ENCODE assay signal across 1 cellular context in the genomic region with DNA sequence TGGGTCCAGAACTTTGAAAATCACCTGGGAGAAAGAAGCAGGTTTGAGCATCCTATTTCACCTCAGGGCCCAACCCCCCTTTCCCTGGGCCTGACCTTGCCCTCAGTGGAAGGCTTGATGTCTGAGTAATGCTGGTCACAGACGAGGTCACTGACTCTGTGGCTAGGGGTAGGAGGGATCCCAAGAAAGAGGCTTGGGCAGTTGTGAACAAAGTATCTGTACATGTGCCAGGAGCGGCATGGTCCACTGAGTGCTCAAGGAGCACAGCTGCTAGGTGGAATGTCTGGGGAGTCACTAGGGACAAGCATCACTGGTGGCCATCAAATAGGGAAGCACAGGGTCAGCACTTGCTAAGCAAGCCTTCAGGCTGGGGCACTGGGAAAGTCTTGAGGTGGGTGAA.
TF ChIP-seq lines count a peak whose summit lies in the region.

No MANE protein-coding gene starts in this region.

TF ChIP-seq in GM23338, 12 proteins besides CTCF, POLR2A, EP300 and RAD21 (continued from another document):
- TF ChIP-seq, protein P1, sequence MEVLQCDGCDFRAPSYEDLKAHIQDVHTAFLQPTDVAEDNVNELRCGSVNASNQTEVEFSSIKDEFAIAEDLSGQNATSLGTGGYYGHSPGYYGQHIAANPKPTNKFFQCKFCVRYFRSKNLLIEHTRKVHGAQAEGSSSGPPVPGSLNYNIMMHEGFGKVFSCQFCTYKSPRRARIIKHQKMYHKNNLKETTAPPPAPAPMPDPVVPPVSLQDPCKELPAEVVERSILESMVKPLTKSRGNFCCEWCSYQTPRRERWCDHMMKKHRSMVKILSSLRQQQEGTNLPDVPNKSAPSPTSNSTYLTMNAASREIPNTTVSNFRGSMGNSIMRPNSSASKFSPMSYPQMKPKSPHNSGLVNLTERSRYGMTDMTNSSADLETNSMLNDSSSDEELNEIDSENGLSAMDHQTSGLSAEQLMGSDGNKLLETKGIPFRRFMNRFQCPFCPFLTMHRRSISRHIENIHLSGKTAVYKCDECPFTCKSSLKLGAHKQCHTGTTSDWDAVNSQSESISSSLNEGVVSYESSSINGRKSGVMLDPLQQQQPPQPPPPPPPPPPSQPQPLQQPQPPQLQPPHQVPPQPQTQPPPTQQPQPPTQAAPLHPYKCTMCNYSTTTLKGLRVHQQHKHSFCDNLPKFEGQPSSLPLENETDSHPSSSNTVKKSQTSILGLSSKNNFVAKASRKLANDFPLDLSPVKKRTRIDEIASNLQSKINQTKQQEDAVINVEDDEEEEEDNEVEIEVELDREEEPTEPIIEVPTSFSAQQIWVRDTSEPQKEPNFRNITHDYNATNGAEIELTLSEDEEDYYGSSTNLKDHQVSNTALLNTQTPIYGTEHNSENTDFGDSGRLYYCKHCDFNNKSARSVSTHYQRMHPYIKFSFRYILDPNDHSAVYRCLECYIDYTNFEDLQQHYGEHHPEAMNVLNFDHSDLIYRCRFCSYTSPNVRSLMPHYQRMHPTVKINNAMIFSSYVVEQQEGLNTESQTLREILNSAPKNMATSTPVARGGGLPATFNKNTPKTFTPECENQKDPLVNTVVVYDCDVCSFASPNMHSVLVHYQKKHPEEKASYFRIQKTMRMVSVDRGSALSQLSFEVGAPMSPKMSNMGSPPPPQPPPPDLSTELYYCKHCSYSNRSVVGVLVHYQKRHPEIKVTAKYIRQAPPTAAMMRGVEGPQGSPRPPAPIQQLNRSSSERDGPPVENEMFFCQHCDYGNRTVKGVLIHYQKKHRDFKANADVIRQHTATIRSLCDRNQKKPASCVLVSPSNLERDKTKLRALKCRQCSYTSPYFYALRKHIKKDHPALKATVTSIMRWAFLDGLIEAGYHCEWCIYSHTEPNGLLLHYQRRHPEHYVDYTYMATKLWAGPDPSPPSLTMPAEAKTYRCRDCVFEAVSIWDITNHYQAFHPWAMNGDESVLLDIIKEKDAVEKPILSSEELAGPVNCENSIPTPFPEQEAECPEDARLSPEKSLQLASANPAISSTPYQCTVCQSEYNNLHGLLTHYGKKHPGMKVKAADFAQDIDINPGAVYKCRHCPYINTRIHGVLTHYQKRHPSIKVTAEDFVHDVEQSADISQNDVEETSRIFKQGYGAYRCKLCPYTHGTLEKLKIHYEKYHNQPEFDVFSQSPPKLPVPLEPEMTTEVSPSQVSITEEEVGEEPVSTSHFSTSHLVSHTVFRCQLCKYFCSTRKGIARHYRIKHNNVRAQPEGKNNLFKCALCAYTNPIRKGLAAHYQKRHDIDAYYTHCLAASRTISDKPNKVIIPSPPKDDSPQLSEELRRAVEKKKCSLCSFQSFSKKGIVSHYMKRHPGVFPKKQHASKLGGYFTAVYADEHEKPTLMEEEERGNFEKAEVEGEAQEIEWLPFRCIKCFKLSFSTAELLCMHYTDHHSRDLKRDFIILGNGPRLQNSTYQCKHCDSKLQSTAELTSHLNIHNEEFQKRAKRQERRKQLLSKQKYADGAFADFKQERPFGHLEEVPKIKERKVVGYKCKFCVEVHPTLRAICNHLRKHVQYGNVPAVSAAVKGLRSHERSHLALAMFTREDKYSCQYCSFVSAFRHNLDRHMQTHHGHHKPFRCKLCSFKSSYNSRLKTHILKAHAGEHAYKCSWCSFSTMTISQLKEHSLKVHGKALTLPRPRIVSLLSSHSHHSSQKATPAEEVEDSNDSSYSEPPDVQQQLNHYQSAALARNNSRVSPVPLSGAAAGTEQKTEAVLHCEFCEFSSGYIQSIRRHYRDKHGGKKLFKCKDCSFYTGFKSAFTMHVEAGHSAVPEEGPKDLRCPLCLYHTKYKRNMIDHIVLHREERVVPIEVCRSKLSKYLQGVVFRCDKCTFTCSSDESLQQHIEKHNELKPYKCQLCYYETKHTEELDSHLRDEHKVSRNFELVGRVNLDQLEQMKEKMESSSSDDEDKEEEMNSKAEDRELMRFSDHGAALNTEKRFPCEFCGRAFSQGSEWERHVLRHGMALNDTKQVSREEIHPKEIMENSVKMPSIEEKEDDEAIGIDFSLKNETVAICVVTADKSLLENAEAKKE (CRISPR knock-in tag; IDR thresholded peaks at IDR 0.05) = no peak
- TF ChIP-seq, protein P2, sequence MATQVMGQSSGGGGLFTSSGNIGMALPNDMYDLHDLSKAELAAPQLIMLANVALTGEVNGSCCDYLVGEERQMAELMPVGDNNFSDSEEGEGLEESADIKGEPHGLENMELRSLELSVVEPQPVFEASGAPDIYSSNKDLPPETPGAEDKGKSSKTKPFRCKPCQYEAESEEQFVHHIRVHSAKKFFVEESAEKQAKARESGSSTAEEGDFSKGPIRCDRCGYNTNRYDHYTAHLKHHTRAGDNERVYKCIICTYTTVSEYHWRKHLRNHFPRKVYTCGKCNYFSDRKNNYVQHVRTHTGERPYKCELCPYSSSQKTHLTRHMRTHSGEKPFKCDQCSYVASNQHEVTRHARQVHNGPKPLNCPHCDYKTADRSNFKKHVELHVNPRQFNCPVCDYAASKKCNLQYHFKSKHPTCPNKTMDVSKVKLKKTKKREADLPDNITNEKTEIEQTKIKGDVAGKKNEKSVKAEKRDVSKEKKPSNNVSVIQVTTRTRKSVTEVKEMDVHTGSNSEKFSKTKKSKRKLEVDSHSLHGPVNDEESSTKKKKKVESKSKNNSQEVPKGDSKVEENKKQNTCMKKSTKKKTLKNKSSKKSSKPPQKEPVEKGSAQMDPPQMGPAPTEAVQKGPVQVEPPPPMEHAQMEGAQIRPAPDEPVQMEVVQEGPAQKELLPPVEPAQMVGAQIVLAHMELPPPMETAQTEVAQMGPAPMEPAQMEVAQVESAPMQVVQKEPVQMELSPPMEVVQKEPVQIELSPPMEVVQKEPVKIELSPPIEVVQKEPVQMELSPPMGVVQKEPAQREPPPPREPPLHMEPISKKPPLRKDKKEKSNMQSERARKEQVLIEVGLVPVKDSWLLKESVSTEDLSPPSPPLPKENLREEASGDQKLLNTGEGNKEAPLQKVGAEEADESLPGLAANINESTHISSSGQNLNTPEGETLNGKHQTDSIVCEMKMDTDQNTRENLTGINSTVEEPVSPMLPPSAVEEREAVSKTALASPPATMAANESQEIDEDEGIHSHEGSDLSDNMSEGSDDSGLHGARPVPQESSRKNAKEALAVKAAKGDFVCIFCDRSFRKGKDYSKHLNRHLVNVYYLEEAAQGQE (IDR thresholded peaks at IDR 0.05; ENCODE audit: unreplicated experiment) = no peak
- TF ChIP-seq ZNF331 (CRISPR knock-in tag; IDR thresholded peaks at IDR 0.05; ENCODE audit: low read depth) (no peak), NANOG (IDR thresholded peaks at IDR 0.05; ENCODE audit: borderline replicate concordance) (no peak)
